8 cellular contexts compared by ENCODE assay signal in genomic region chr4:176195184-176195978, GRCh38. TPM values are rescaled to one million over a fixed set of nuclear protein-coding genes. Genes with fewer than 3 reads are reported as not detected.
A peak's percentile ranks its signal among the peaks of the same experiment; 100 is the strongest.
DNase-seq lines count a peak whose midpoint lies in the region; ATAC-seq lines count a peak whose summit lies in the region.

TSS of gene SPATA4 (minus strand) at chr4:176195585. CDS start at chr4:176195562, 23 bp downstream.

- H3K27me3 Mint-ChIP-seq in activated CD8-positive, alpha-beta memory T cell treated with anti-CD3 and anti-CD28 coated beads, Interleukin-2, amount 10 ng/mL, durations not matched to agents 7 days and 5 days, result peaks cover 77% of the 10 kb centered on the region
- peaks cover 21% of the 10 kb centered on the region in 2 donors for H3K27me3 Mint-ChIP-seq in effector memory CD8-positive, alpha-beta T cell
- H3K27me3 Mint-ChIP-seq in memory B cell, result peaks cover 3% of the 10 kb centered on the region

- peak; percentile 98 for ATAC-seq in GM21390 (IDR thresholded peaks at IDR 0.05; ENCODE audit: unreplicated experiment)
- peak; percentile 98 for ATAC-seq in activated CD8-positive, alpha-beta memory T cell treated with anti-CD3 and anti-CD28 coated beads, Interleukin-2, amount 10 ng/mL, durations not matched to agents 7 days and 5 days
- peak; percentile 91 for ATAC-seq in effector memory CD8-positive, alpha-beta T cell (replicated peaks)
- peak; percentile 95 for ATAC-seq in memory B cell (ENCODE audit: low read depth)

- peaks cover 3% of the 10 kb centered on the region for H3K36me3 Mint-ChIP-seq in activated CD8-positive, alpha-beta memory T cell treated with anti-CD3 and anti-CD28 coated beads, Interleukin-2, amount 10 ng/mL, durations not matched to agents 7 days and 5 days
- peaks cover 11% of the 10 kb centered on the region for H3K36me3 Mint-ChIP-seq in effector memory CD8-positive, alpha-beta T cell (ENCODE audit: insufficient read depth)
- no peaks in the 10 kb centered on the region for H3K36me3 Mint-ChIP-seq in memory B cell

- peak within 1 kb of the TSS; percentile 83 for H3K27ac Mint-ChIP-seq in activated CD8-positive, alpha-beta memory T cell treated with anti-CD3 and anti-CD28 coated beads, Interleukin-2, amount 10 ng/mL, durations not matched to agents 7 days and 5 days
- H3K27ac Mint-ChIP-seq in effector memory CD8-positive, alpha-beta T cell, result peak within 1 kb of the TSS; percentile 91 to 95
- peak within 1 kb of the TSS; percentile 73 for H3K27ac Mint-ChIP-seq in memory B cell

- DNase-seq in CMK (ENCODE audit: low read depth) (peak; percentile 68), HUDEP-2 (lab: John Stamatoyannopoulos, UW; ENCODE audit: unreplicated experiment in 76 of 76) (peak in 73 of 76 experiments; percentile 39 to 91 (median 81)), NOMO-1 treated with DMSO at 0.1 percent for 48 hours (lab: John Stamatoyannopoulos, UW; ENCODE audit: unreplicated experiment) (peak; percentile 92), memory B cell (ENCODE audit: low spot score in 2 of 2) (peak; percentile 90 to 94)
- DNase-seq in activated CD8-positive, alpha-beta memory T cell treated with anti-CD3 and anti-CD28 coated beads, Interleukin-2, amount 10 ng/mL, durations not matched to agents 7 days and 5 days, result peak; percentile 95
- DNase-seq in effector memory CD8-positive, alpha-beta T cell, result peak; percentile 93 to 95 (median 93)
- peak; percentile 87 to 91 (median 91) for DNase-seq in stimulated activated CD4-positive, alpha-beta T cell treated with anti-CD3 and anti-CD28 coated beads, TNF-alpha, amount 100 ng/mL, for 48 hours (ENCODE audit: low read depth in 3 of 3)

- peaks cover 13% of the 10 kb centered on the region for H3K4me1 Mint-ChIP-seq in activated CD8-positive, alpha-beta memory T cell treated with anti-CD3 and anti-CD28 coated beads, Interleukin-2, amount 10 ng/mL, durations not matched to agents 7 days and 5 days
- H3K4me1 Mint-ChIP-seq in effector memory CD8-positive, alpha-beta T cell (ENCODE audit: low read depth in 2 of 2), result peaks cover 9 to 10% of the 10 kb centered on the region in 2 donors
- H3K4me1 Mint-ChIP-seq in memory B cell, result peaks cover 5% of the 10 kb centered on the region

- no peaks in the 10 kb centered on the region for H3K9me3 Mint-ChIP-seq in activated CD8-positive, alpha-beta memory T cell treated with anti-CD3 and anti-CD28 coated beads, Interleukin-2, amount 10 ng/mL, durations not matched to agents 7 days and 5 days (ENCODE audit: low read depth)
- peaks cover 0 to 2% of the 10 kb centered on the region in 2 donors for H3K9me3 Mint-ChIP-seq in effector memory CD8-positive, alpha-beta T cell
- no peaks in the 10 kb centered on the region for H3K9me3 Mint-ChIP-seq in memory B cell

- H3K4me3 Mint-ChIP-seq in activated CD8-positive, alpha-beta memory T cell treated with anti-CD3 and anti-CD28 coated beads, Interleukin-2, amount 10 ng/mL, durations not matched to agents 7 days and 5 days, result peak within 1 kb of the TSS; percentile 66
- peak within 1 kb of the TSS; percentile 75 to 83 for H3K4me3 Mint-ChIP-seq in effector memory CD8-positive, alpha-beta T cell
- peak within 1 kb of the TSS; percentile 88 for H3K4me3 Mint-ChIP-seq in memory B cell

- CTCF ChIA-PET in activated CD8-positive, alpha-beta memory T cell treated with anti-CD3 and anti-CD28 coated beads, Interleukin-2, amount 10 ng/mL, durations not matched to agents 7 days and 5 days (lab: Charles Lee), result interaction anchor here (0.8 to 1.3 kb wide), 2 partner anchors 19 to 21 kb away, joined by 3 read pairs; no protein-coding TSS in a partner anchor

RNA-seq across cellular contexts. Expression of gene SPATA4, which starts in this region (rescaled TPM):
- not detected for total RNA-seq in activated CD8-positive, alpha-beta memory T cell treated with anti-CD3 and anti-CD28 coated beads, Interleukin-2, amount 10 ng/mL, durations not matched to agents 7 days and 5 days

Comparison
In these comparisons a context has a peak if more than half of its experiments do, and no peak if none do; other contexts are left out.
1. Peak in every context shown above with its lines: DNase-seq and ATAC-seq.
2. Peak in DNase-seq and ATAC-seq in activated CD8-positive, alpha-beta memory T cell treated with anti-CD3 and anti-CD28 coated beads, Interleukin-2, amount 10 ng/mL, durations not matched to agents 7 days and 5 days; RNA of the gene not detected or under 1 TPM.